Comparison of ENCODE assay signal across 8 cellular contexts in genomic region chr2:160791884-160792283, GRCh38.
"Had no signal": no experiment of that assay in that cellular context is flagged by ENCODE, and none has a peak within 500 bp of the region (broad histone marks: within the 10 kb centered on the region; RNA-seq: fewer than 3 reads in every experiment).

No MANE protein-coding gene starts in this region.

- FAIRE-seq: G401.6, GM12878, GM12891, GM12892, GM18507, GM19239 had no signal

- DNase-seq: GDM1, GF-D8 had no signal

- H3K4me3 ChIP-seq: GM12878 had no signal

- ATAC-seq: GM12878 had no signal
